Comparison of ENCODE assay signal across 21 cellular contexts in genomic region chr19:2381151-2381822, GRCh38. TPM values are rescaled to one million over a fixed set of nuclear protein-coding genes. Genes with fewer than 3 reads are reported as not detected.
DNase-seq lines count a peak whose midpoint lies in the region; ATAC-seq, FAIRE-seq and TF ChIP-seq lines count a peak whose summit lies in the region.
"Had no signal": no experiment of that assay in that cellular context is flagged by ENCODE, and none has a peak within 500 bp of the region (broad histone marks: within the 10 kb centered on the region; RNA-seq: fewer than 3 reads in every experiment).

No MANE protein-coding gene starts in this region.

- peak overlapping the region in 5 of 59 donors; percentile 4 to 27 (median 20) for H3K4me3 ChIP-seq in dorsolateral prefrontal cortex
- no peak overlapping the region for H3K4me3 ChIP-seq in skeletal muscle cell (ENCODE audit: low read depth, low read length)
- no peak overlapping the region for H3K4me3 ChIP-seq in small intestine (ENCODE audit: low read depth in 1 of 2, low read length in 2 of 2)
- H3K4me3 ChIP-seq: gastrocnemius medialis, skin epidermis, stomach had no signal

- H3K36me3 ChIP-seq in small intestine (ENCODE audit: control insufficient read depth in 2 of 2, insufficient read depth in 2 of 2, low read length in 2 of 2) = no peaks in the 10 kb centered on the region
- H3K36me3 ChIP-seq: gastrocnemius medialis, stomach had no signal

- intact Hi-C loops in dorsolateral prefrontal cortex (cut with DNase I) = loop anchor here (5.0 to 10.0 kb wide), 3 partner anchors 49 to 206 kb away; partner anchors contain the start of genes PLEKHJ1 (in 1 of the 2) and SF3A2 (in 1 of the 2)

- peak; percentile 70 for DNase-seq in NCI-H2227 (lab: John Stamatoyannopoulos, UW; ENCODE audit: unreplicated experiment)
- peak; percentile 9 to 92 (median 84) for DNase-seq in dorsolateral prefrontal cortex
- DNase-seq in medulla oblongata (ENCODE audit: extremely low spot score) = peak; percentile 96
- DNase-seq in skeletal muscle cell (ENCODE audit: low read depth) = peak; percentile 55
- DNase-seq in small intestine = no peak
- DNase-seq in activated naive CD4-positive, alpha-beta T cell treated with anti-CD3 and anti-CD28 coated beads, Interleukin-2, amount 50 U/mL, for 72 hours (ENCODE audit: low spot score in 2 of 2) = no peak
- DNase-seq in cortex of kidney (lab: John Stamatoyannopoulos, UW) = no peak
- DNase-seq: activated CD4-positive, alpha-beta T cell treated with anti-CD3 and anti-CD28 coated beads for 48 hours; activated naive CD8-positive, alpha-beta T cell treated with anti-CD3 and anti-CD28 coated beads, Interleukin-2, amount 50 U/mL, for 24 hours; activated T-cell treated with anti-CD3 and anti-CD28 coated beads for 4 hours; gastrocnemius medialis; GDM1; left cardiac atrium; naive thymus-derived CD8-positive, alpha-beta T cell; NCI-H1092 treated with DMSO at 0.1 percent for 48 hours; NCI-H526; RPMI8226; stomach had no signal

- peaks cover 0 to 32% of the 10 kb centered on the region in 2 donors for H3K36me3 Mint-ChIP-seq in activated naive CD4-positive, alpha-beta T cell treated with anti-CD3 and anti-CD28 coated beads, Interleukin-2, amount 50 U/mL, for 72 hours
- H3K36me3 Mint-ChIP-seq: naive thymus-derived CD8-positive, alpha-beta T cell had no signal

- no peak for FAIRE-seq in small intestine (lab: Jason Lieb, UNC)

- no peaks in the 10 kb centered on the region for H3K9me3 ChIP-seq in small intestine (ENCODE audit: control insufficient read depth, low read depth)
- H3K9me3 ChIP-seq: gastrocnemius medialis had no signal

- H3K27me3 ChIP-seq in dorsolateral prefrontal cortex (no peaks in the 10 kb centered on the region), small intestine (ENCODE audit: control insufficient read depth in 2 of 2, insufficient read depth in 2 of 2, low read length in 2 of 2) (no peaks in the 10 kb centered on the region)
- H3K27me3 ChIP-seq: gastrocnemius medialis had no signal

- ATAC-seq in GM18858 (IDR thresholded peaks at IDR 0.05; ENCODE audit: unreplicated experiment) = no peak
- no peak for ATAC-seq in activated naive CD4-positive, alpha-beta T cell treated with anti-CD3 and anti-CD28 coated beads, Interleukin-2, amount 50 U/mL, for 72 hours
- ATAC-seq: activated naive CD8-positive, alpha-beta T cell treated with anti-CD3 and anti-CD28 coated beads, Interleukin-2, amount 50 U/mL, for 24 hours; gastrocnemius medialis; naive thymus-derived CD8-positive, alpha-beta T cell had no signal

- H3K4me1 ChIP-seq in small intestine (ENCODE audit: control insufficient read depth in 2 of 2, insufficient read depth in 1 of 2, low read depth in 1 of 2, low read length in 1 of 2) = no peaks in the 10 kb centered on the region

- TF ChIP-seq CTCF in dorsolateral prefrontal cortex (IDR thresholded peaks at IDR 0.05 in 54 of 56, conservative IDR thresholded peaks at IDR 0.05 in 2 of 56; ENCODE audit: low read depth in 1 of 56, partially characterized antibody in 56 of 56) = peak in 7 of 56 donors; percentile 1 to 37 (median 18)

- peaks cover 0 to 20% of the 10 kb centered on the region in 2 donors for H3K9me3 Mint-ChIP-seq in activated naive CD4-positive, alpha-beta T cell treated with anti-CD3 and anti-CD28 coated beads, Interleukin-2, amount 50 U/mL, for 72 hours

- H3K27ac Mint-ChIP-seq in activated naive CD4-positive, alpha-beta T cell treated with anti-CD3 and anti-CD28 coated beads, Interleukin-2, amount 50 U/mL, for 72 hours = no peak overlapping the region
- H3K27ac Mint-ChIP-seq: activated naive CD8-positive, alpha-beta T cell treated with anti-CD3 and anti-CD28 coated beads, Interleukin-2, amount 50 U/mL, for 24 hours; naive thymus-derived CD8-positive, alpha-beta T cell had no signal

- WGBS in small intestine, 3 donors = 62 to 71% (median 67%) methylated on average over 17 of the region's 17 CpGs

- peak overlapping the region in 53 of 59 donors; percentile 6 to 95 (median 80) for H3K27ac ChIP-seq in dorsolateral prefrontal cortex
- no peak overlapping the region for H3K27ac ChIP-seq in small intestine (ENCODE audit: low read depth in 1 of 2, low read length in 1 of 2)
- H3K27ac ChIP-seq: gastrocnemius medialis, skin epidermis, stomach had no signal

RNA-seq across cellular contexts. Expression of gene TMPRSS9, which starts 21.2 kb away (rescaled TPM):
- 1 to 10 TPM in 1 of 120 experiments, under 1 TPM in 61, not detected in 58; 0.13 to 1.5 (median 0.29) TPM for total RNA-seq in dorsolateral prefrontal cortex
- polyA plus RNA-seq in small intestine = under 1 TPM in 1 of 3 donors, not detected in 2; 0.54 TPM
- not detected for total RNA-seq in activated naive CD4-positive, alpha-beta T cell treated with anti-CD3 and anti-CD28 coated beads, Interleukin-2, amount 50 U/mL, for 72 hours
- total RNA-seq: gastrocnemius medialis; left cardiac atrium; naive thymus-derived CD8-positive, alpha-beta T cell; T-helper 2 cell treated with Interferon-gamma antibody and Interleukin-4, amounts not matched to agents 100 ng/mL and 5 ng/mL, for 36 hours had no signal
- polyA plus RNA-seq: naive thymus-derived CD8-positive, alpha-beta T cell; stomach had no signal

RNA-seq across cellular contexts. Expression of gene TIMM13, which starts 46.1 kb away (rescaled TPM):
- total RNA-seq in dorsolateral prefrontal cortex = 10 to 100 TPM; 36.0 to 71.8 (median 52.0) TPM
- polyA plus RNA-seq in small intestine = 100 to 1,000 TPM in 2 of 3 donors, 10 to 100 TPM in 1; 93.2 to 160 (median 107) TPM
- 100 to 1,000 TPM in 1 of 2 donors, 10 to 100 TPM in 1; 46.5 to 103 TPM for total RNA-seq in activated naive CD4-positive, alpha-beta T cell treated with anti-CD3 and anti-CD28 coated beads, Interleukin-2, amount 50 U/mL, for 72 hours

RNA-seq across cellular contexts. Expression of gene SPPL2B, which starts 52.8 kb away (rescaled TPM):
- 100 to 1,000 TPM in 7 of 120 experiments, 10 to 100 TPM in 113; 40.9 to 134 (median 70.6) TPM for total RNA-seq in dorsolateral prefrontal cortex
- 10 to 100 TPM; 69.3 to 82.6 (median 73.8) TPM for polyA plus RNA-seq in small intestine
- 10 to 100 TPM; 38.5 to 61.6 TPM for total RNA-seq in activated naive CD4-positive, alpha-beta T cell treated with anti-CD3 and anti-CD28 coated beads, Interleukin-2, amount 50 U/mL, for 72 hours

RNA-seq across cellular contexts. Expression of gene LSM7, which starts 52.9 kb away (rescaled TPM):
- 10 to 100 TPM; 25.2 to 59.5 (median 43.2) TPM for total RNA-seq in dorsolateral prefrontal cortex
- 100 to 1,000 TPM; 233 to 471 (median 333) TPM for polyA plus RNA-seq in small intestine
- total RNA-seq in activated naive CD4-positive, alpha-beta T cell treated with anti-CD3 and anti-CD28 coated beads, Interleukin-2, amount 50 U/mL, for 72 hours = 100 to 1,000 TPM; 115 to 140 TPM

Comparison
In these comparisons a context has a peak if more than half of its experiments do, and no peak if none do; other contexts are left out.
1. DNase-seq: peak in NCI-H2227 (single experiment), dorsolateral prefrontal cortex (10 of 10), medulla oblongata (single experiment) and skeletal muscle cell (single experiment); none in small intestine (single experiment), activated naive CD4-positive, alpha-beta T cell treated with anti-CD3 and anti-CD28 coated beads, Interleukin-2, amount 50 U/mL, for 72 hours (0 of 2) and cortex of kidney (single experiment).
2. H3K27ac ChIP-seq: peak in dorsolateral prefrontal cortex (53 of 59); none in small intestine (0 of 2).